In the genomic region with DNA sequence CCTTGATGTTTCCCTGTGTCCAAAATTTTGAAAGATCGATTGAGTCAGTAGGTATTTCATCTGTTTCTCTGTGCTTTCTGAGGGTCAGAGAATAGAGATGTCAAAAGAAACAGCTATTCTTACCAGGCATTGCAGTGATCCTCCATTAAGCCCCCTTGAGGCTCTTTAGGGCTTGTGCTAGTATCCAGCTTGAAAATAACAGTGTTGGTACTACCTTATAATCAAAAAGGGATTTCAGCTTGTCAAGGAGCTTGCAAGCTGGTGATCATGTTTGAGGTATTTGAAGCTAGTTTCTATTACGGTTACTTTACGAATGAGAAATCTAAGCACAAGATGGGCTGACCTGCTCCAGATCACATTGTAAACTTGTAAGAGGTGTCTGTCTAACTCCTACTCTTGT, we compare ENCODE assay signal across 35 cellular contexts.
"Had no signal": no experiment of that assay in that cellular context is flagged by ENCODE, and none has a peak within 500 bp of the region (broad histone marks: within the 10 kb centered on the region; RNA-seq: fewer than 3 reads in every experiment).

No MANE protein-coding gene starts in this region.

- DNase-seq: activated CD4-positive, alpha-beta memory T cell treated with anti-CD3 and anti-CD28 coated beads for 36 hours; activated CD4-positive, alpha-beta T cell treated with anti-CD3 and anti-CD28 coated beads for 4 hours; activated CD4-positive, alpha-beta T cell treated with anti-CD3 and anti-CD28 coated beads, Interleukin-2, amount 10 ng/mL, durations not matched to agents 24 days and 14 days; activated CD4-positive, alpha-beta T cell treated with anti-CD3 and anti-CD28 coated beads, Interleukin-2, amount 50 U/mL, for 1 hour; activated CD4-positive, alpha-beta T cell treated with anti-CD3 and anti-CD28 coated beads, Interleukin-2, amount 50 U/mL, for 4 hours; activated CD4-positive, CD25-positive, alpha-beta regulatory T cell; activated CD8-positive, alpha-beta memory T cell treated with anti-CD3 and anti-CD28 coated beads for 24 hours; activated CD8-positive, alpha-beta memory T cell treated with anti-CD3 and anti-CD28 coated beads, Interleukin-2, amount 10 ng/mL, durations not matched to agents 7 days and 5 days; activated CD8-positive, alpha-beta memory T cell treated with anti-CD3 and anti-CD28 coated beads, Interleukin-2, amount 50 U/mL, for 48 hours; activated CD8-positive, alpha-beta T cell treated with anti-CD3 and anti-CD28 coated beads, Interleukin-2, amount 10 ng/mL, durations not matched to agents 7 days and 5 days; activated effector memory CD4-positive, alpha-beta T cell treated with Interleukin-2 at 50 U/mL for 16 hours; activated gamma-delta T cell; activated naive CD4-positive, alpha-beta T cell treated with anti-CD3 and anti-CD28 coated beads, Interleukin-2, amount 10 ng/mL, durations not matched to agents 7 days and 5 days; activated naive CD4-positive, alpha-beta T cell treated with Interleukin-2 at 50 U/mL for 16 hours; activated naive CD8-positive, alpha-beta T cell treated with anti-CD3 and anti-CD28 coated beads, Interleukin-2, amount 10 ng/mL, durations not matched to agents 7 days and 5 days; activated naive CD8-positive, alpha-beta T cell treated with anti-CD3 and anti-CD28 coated beads, Interleukin-2, amount 50 U/mL, for 24 hours; activated T-cell treated with anti-CD3 and anti-CD28 coated beads, Interleukin-2, amount 50 U/mL, for 24 hours; activated T-cell treated with anti-CD3 and anti-CD28 coated beads, Interleukin-2, amount 50 U/mL, for 48 hours; amygdala; anterior cingulate cortex; cerebellar nuclear complex; T-helper 1 cell; T-helper 2 cell; T-helper 9 cell had no signal

- H3K9me3 Mint-ChIP-seq: activated CD4-positive, alpha-beta memory T cell treated with anti-CD3 and anti-CD28 coated beads for 36 hours; activated naive CD4-positive, alpha-beta T cell treated with anti-CD3 and anti-CD28 coated beads, Interleukin-2, amount 10 ng/mL, durations not matched to agents 7 days and 5 days; activated naive CD8-positive, alpha-beta T cell treated with anti-CD3 and anti-CD28 coated beads, Interleukin-2, amount 10 ng/mL, durations not matched to agents 7 days and 5 days; activated T-helper 2 cell treated with anti-CD3 and anti-CD28 coated beads, Interferon-gamma antibody, Interleukin-2, Interleukin-4, amounts not matched to agents 10 μg/mL and 5 μg/mL and 100 μg/mL, durations not matched to agents 14 hours and 24 hours and 36 hours; central memory CD8-positive, alpha-beta T cell had no signal

- H3K4me3 ChIP-seq: ascending aorta, cardiac muscle cell had no signal

- H3K36me3 ChIP-seq: ascending aorta, cardiac muscle cell had no signal

- H3K4me1 Mint-ChIP-seq: activated CD4-positive, alpha-beta T cell treated with anti-CD3 and anti-CD28 coated beads, Interleukin-2, amount 10 ng/mL, durations not matched to agents 24 days and 14 days; activated CD8-positive, alpha-beta memory T cell treated with anti-CD3 and anti-CD28 coated beads, Interleukin-2, amount 10 ng/mL, durations not matched to agents 7 days and 5 days; activated naive CD4-positive, alpha-beta T cell treated with anti-CD3 and anti-CD28 coated beads, Interleukin-2, amount 10 ng/mL, durations not matched to agents 7 days and 5 days; activated naive CD4-positive, alpha-beta T cell treated with anti-CD3 and anti-CD28 coated beads, Interleukin-2, amount 50 U/mL, for 24 hours; activated naive CD8-positive, alpha-beta T cell treated with anti-CD3 and anti-CD28 coated beads, Interleukin-2, amount 10 ng/mL, durations not matched to agents 7 days and 5 days; activated naive CD8-positive, alpha-beta T cell treated with anti-CD3 and anti-CD28 coated beads, Interleukin-2, amount 50 U/mL, for 24 hours; brain; central memory CD8-positive, alpha-beta T cell had no signal

- H3K27ac ChIP-seq: ascending aorta, cardiac muscle cell, VCaP had no signal

- H3K4me3 Mint-ChIP-seq: activated CD4-positive, alpha-beta memory T cell treated with anti-CD3 and anti-CD28 coated beads for 36 hours; activated CD4-positive, alpha-beta T cell treated with anti-CD3 and anti-CD28 coated beads, Interleukin-2, amount 10 ng/mL, durations not matched to agents 24 days and 14 days; activated CD8-positive, alpha-beta memory T cell treated with anti-CD3 and anti-CD28 coated beads, Interleukin-2, amount 10 ng/mL, durations not matched to agents 7 days and 5 days; activated CD8-positive, alpha-beta T cell treated with anti-CD3 and anti-CD28 coated beads, Interleukin-2, amount 10 ng/mL, durations not matched to agents 7 days and 5 days; activated naive CD4-positive, alpha-beta T cell treated with anti-CD3 and anti-CD28 coated beads, Interleukin-2, amount 10 ng/mL, durations not matched to agents 7 days and 5 days; activated naive CD4-positive, alpha-beta T cell treated with anti-CD3 and anti-CD28 coated beads, Interleukin-2, amount 50 U/mL, for 24 hours; activated naive CD8-positive, alpha-beta T cell; activated naive CD8-positive, alpha-beta T cell treated with anti-CD3 and anti-CD28 coated beads, Interleukin-2, amount 10 ng/mL, durations not matched to agents 7 days and 5 days; activated naive CD8-positive, alpha-beta T cell treated with anti-CD3 and anti-CD28 coated beads, Interleukin-2, amount 50 U/mL, for 24 hours; activated T-cell treated with anti-CD3 and anti-CD28 coated beads, Interleukin-2, amount 50 U/mL, for 24 hours; brain; central memory CD8-positive, alpha-beta T cell; T-helper 1 cell treated with Interleukin-12 subunit alpha and Interleukin-12 subunit beta and Interleukin-4 antibody, amounts not matched to agents 30 μg/mL and 1 μg/mL, for 36 hours; T-helper 2 cell treated with Interferon-gamma antibody and Interleukin-4, amounts not matched to agents 5 μg/mL and 100 μg/mL, for 36 hours; WTC11 had no signal

- H3K36me3 Mint-ChIP-seq: activated CD4-positive, alpha-beta memory T cell treated with anti-CD3 and anti-CD28 coated beads for 36 hours; activated CD8-positive, alpha-beta memory T cell treated with anti-CD3 and anti-CD28 coated beads, Interleukin-2, amount 10 ng/mL, durations not matched to agents 7 days and 5 days; activated naive CD4-positive, alpha-beta T cell treated with anti-CD3 and anti-CD28 coated beads, Interleukin-2, amount 10 ng/mL, durations not matched to agents 7 days and 5 days; activated naive CD8-positive, alpha-beta T cell treated with anti-CD3 and anti-CD28 coated beads, Interleukin-2, amount 10 ng/mL, durations not matched to agents 7 days and 5 days; brain had no signal

- H3K27ac Mint-ChIP-seq: activated CD4-positive, alpha-beta memory T cell treated with anti-CD3 and anti-CD28 coated beads for 36 hours; activated CD4-positive, alpha-beta T cell treated with anti-CD3 and anti-CD28 coated beads, Interleukin-2, amount 10 ng/mL, durations not matched to agents 24 days and 14 days; activated CD8-positive, alpha-beta memory T cell treated with anti-CD3 and anti-CD28 coated beads, Interleukin-2, amount 10 ng/mL, durations not matched to agents 7 days and 5 days; activated CD8-positive, alpha-beta T cell treated with anti-CD3 and anti-CD28 coated beads, Interleukin-2, amount 10 ng/mL, durations not matched to agents 7 days and 5 days; activated naive CD4-positive, alpha-beta T cell treated with anti-CD3 and anti-CD28 coated beads, Interleukin-2, amount 10 ng/mL, durations not matched to agents 7 days and 5 days; activated naive CD4-positive, alpha-beta T cell treated with anti-CD3 and anti-CD28 coated beads, Interleukin-2, amount 50 U/mL, for 24 hours; activated naive CD8-positive, alpha-beta T cell; activated naive CD8-positive, alpha-beta T cell treated with anti-CD3 and anti-CD28 coated beads, Interleukin-2, amount 10 ng/mL, durations not matched to agents 7 days and 5 days; activated naive CD8-positive, alpha-beta T cell treated with anti-CD3 and anti-CD28 coated beads, Interleukin-2, amount 50 U/mL, for 24 hours; activated T-cell treated with anti-CD3 and anti-CD28 coated beads, Interleukin-2, amount 50 U/mL, for 24 hours; activated T-helper 2 cell treated with anti-CD3 and anti-CD28 coated beads, Interferon-gamma antibody, Interleukin-2, Interleukin-4, amounts not matched to agents 10 μg/mL and 5 μg/mL and 100 μg/mL, durations not matched to agents 14 hours and 24 hours and 36 hours; brain; T-helper 1 cell treated with Interleukin-12 subunit alpha and Interleukin-12 subunit beta and Interleukin-4 antibody, amounts not matched to agents 30 μg/mL and 1 μg/mL, for 36 hours; T-helper 2 cell treated with Interferon-gamma antibody and Interleukin-4, amounts not matched to agents 5 μg/mL and 100 μg/mL, for 36 hours; WTC11 had no signal

- H3K4me1 ChIP-seq: ascending aorta had no signal

- H3K27me3 ChIP-seq: ascending aorta, cardiac muscle cell had no signal
